ENCODE assay signal across 1 cellular context in genomic region chr20:37921341-37921929, GRCh38.
TF ChIP-seq lines count a peak whose summit lies in the region.

No MANE protein-coding gene starts in this region.

TF ChIP-seq in GM23338, 12 proteins besides CTCF, POLR2A, EP300 and RAD21 (continued from another document):
- TF ChIP-seq, protein P1, sequence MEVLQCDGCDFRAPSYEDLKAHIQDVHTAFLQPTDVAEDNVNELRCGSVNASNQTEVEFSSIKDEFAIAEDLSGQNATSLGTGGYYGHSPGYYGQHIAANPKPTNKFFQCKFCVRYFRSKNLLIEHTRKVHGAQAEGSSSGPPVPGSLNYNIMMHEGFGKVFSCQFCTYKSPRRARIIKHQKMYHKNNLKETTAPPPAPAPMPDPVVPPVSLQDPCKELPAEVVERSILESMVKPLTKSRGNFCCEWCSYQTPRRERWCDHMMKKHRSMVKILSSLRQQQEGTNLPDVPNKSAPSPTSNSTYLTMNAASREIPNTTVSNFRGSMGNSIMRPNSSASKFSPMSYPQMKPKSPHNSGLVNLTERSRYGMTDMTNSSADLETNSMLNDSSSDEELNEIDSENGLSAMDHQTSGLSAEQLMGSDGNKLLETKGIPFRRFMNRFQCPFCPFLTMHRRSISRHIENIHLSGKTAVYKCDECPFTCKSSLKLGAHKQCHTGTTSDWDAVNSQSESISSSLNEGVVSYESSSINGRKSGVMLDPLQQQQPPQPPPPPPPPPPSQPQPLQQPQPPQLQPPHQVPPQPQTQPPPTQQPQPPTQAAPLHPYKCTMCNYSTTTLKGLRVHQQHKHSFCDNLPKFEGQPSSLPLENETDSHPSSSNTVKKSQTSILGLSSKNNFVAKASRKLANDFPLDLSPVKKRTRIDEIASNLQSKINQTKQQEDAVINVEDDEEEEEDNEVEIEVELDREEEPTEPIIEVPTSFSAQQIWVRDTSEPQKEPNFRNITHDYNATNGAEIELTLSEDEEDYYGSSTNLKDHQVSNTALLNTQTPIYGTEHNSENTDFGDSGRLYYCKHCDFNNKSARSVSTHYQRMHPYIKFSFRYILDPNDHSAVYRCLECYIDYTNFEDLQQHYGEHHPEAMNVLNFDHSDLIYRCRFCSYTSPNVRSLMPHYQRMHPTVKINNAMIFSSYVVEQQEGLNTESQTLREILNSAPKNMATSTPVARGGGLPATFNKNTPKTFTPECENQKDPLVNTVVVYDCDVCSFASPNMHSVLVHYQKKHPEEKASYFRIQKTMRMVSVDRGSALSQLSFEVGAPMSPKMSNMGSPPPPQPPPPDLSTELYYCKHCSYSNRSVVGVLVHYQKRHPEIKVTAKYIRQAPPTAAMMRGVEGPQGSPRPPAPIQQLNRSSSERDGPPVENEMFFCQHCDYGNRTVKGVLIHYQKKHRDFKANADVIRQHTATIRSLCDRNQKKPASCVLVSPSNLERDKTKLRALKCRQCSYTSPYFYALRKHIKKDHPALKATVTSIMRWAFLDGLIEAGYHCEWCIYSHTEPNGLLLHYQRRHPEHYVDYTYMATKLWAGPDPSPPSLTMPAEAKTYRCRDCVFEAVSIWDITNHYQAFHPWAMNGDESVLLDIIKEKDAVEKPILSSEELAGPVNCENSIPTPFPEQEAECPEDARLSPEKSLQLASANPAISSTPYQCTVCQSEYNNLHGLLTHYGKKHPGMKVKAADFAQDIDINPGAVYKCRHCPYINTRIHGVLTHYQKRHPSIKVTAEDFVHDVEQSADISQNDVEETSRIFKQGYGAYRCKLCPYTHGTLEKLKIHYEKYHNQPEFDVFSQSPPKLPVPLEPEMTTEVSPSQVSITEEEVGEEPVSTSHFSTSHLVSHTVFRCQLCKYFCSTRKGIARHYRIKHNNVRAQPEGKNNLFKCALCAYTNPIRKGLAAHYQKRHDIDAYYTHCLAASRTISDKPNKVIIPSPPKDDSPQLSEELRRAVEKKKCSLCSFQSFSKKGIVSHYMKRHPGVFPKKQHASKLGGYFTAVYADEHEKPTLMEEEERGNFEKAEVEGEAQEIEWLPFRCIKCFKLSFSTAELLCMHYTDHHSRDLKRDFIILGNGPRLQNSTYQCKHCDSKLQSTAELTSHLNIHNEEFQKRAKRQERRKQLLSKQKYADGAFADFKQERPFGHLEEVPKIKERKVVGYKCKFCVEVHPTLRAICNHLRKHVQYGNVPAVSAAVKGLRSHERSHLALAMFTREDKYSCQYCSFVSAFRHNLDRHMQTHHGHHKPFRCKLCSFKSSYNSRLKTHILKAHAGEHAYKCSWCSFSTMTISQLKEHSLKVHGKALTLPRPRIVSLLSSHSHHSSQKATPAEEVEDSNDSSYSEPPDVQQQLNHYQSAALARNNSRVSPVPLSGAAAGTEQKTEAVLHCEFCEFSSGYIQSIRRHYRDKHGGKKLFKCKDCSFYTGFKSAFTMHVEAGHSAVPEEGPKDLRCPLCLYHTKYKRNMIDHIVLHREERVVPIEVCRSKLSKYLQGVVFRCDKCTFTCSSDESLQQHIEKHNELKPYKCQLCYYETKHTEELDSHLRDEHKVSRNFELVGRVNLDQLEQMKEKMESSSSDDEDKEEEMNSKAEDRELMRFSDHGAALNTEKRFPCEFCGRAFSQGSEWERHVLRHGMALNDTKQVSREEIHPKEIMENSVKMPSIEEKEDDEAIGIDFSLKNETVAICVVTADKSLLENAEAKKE (CRISPR knock-in tag; IDR thresholded peaks at IDR 0.05): no peak
- TF ChIP-seq CREB1 (CRISPR knock-in tag; IDR thresholded peaks at IDR 0.05; ENCODE audit: low read depth): no peak
